In the genomic region with DNA sequence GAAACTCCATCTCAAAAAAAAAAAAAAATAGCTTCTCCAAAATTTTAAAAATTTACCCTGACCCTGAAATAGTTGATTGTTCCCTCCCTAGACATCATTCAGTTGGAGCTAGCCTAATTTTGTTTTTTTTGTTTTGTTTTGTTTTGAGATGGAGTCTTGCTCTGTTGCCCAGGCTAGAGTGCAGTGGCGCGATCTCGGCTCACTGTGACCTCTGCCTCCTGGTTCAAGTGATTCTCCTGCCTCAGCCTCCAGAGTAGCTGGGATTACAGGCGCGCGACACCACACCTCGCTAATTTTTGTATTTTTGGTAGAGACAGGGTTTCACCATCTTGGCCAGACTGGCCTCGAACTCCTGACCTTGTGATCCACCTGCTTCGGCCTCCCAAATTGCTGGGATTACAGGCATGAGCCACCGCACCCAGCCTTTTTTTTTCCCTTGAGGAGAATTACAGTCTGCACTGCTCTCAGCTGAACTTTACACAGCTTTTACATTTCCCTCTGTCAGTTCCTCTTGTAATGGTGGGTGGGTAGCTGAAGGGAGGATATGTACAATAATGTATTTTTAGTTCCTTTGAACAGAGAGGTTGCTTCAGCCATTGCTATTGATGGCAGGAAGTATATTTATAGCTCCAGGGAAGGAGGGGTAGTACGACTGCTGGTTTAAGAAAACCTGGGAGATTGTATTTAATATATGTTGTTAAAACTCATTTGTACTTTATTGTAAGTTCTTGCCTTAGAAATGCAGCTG, we compare ENCODE assay signal across 10 cellular contexts. TPM values are rescaled to one million over a fixed set of nuclear protein-coding genes. Genes with fewer than 3 reads are reported as not detected.
DNase-seq lines count a peak whose midpoint lies in the region; ATAC-seq and TF ChIP-seq lines count a peak whose summit lies in the region.
"Had no signal": no experiment of that assay in that cellular context is flagged by ENCODE, and none has a peak within 500 bp of the region (broad histone marks: within the 10 kb centered on the region; RNA-seq: fewer than 3 reads in every experiment).

No MANE protein-coding gene starts in this region.

- no peaks in the 10 kb centered on the region for H3K36me3 ChIP-seq in CD8-positive, alpha-beta T cell (ENCODE audit: insufficient read depth, low read length)
- no peaks in the 10 kb centered on the region for H3K36me3 ChIP-seq in SK-N-MC (ENCODE audit: insufficient read depth, low read length)
- no peaks in the 10 kb centered on the region for H3K36me3 ChIP-seq in left lung
- no peaks in the 10 kb centered on the region for H3K36me3 ChIP-seq in Karpas-422 (ENCODE audit: insufficient read depth, low read length)

- intact Hi-C loops in CD8-positive, alpha-beta T cell (cut with DNase I, micrococcal nuclease): no loop called here
- intact Hi-C loops in left lung (cut with DNase I): no loop called here

- peaks cover 2% of the 10 kb centered on the region; the same call in 1 of the 2 replicates for H4K20me1 ChIP-seq in Karpas-422 (ENCODE audit: insufficient read depth, low read depth, low read length)

- no peak for TF ChIP-seq CTCF in CD8-positive, alpha-beta T cell (IDR thresholded peaks at IDR 0.05)
- TF ChIP-seq CTCF in GM20000 (IDR thresholded peaks at IDR 0.05; ENCODE audit: extremely low read depth, missing control alignments): no peak
- no peak for TF ChIP-seq CTCF in left lung (IDR thresholded peaks at IDR 0.05)

- no peaks in the 10 kb centered on the region for H3K9me3 Mint-ChIP-seq in CD8-positive, alpha-beta T cell

- peak overlapping the region; percentile 9 for H3K27ac Mint-ChIP-seq in CD8-positive, alpha-beta T cell

- peaks cover 24% of the 10 kb centered on the region for H3K4me1 ChIP-seq in CD8-positive, alpha-beta T cell (ENCODE audit: insufficient read depth, low read length)
- H3K4me1 ChIP-seq in left lung: peaks cover 0 to 26% of the 10 kb centered on the region in 2 donors
- peaks cover 10% of the 10 kb centered on the region for H3K4me1 ChIP-seq in Karpas-422 (ENCODE audit: low read length)

- ATAC-seq in CD8-positive, alpha-beta T cell: peak; percentile 44
- ATAC-seq in left lung (peak; percentile 69), GM18519 (IDR thresholded peaks at IDR 0.05; ENCODE audit: low FRiP score, unreplicated experiment) (no peak)
- ATAC-seq: PC-3 had no signal

- no peak overlapping the region for H3K4me3 ChIP-seq in CD8-positive, alpha-beta T cell (ENCODE audit: low read depth, low read length)
- H3K4me3 ChIP-seq in SK-N-MC (no peak overlapping the region), left lung (no peak overlapping the region), Karpas-422 (ENCODE audit: low read length) (no peak overlapping the region)

- H2AFZ ChIP-seq in Karpas-422 (ENCODE audit: low read length): no peak overlapping the region

- H3K9ac ChIP-seq in SK-N-MC (ENCODE audit: insufficient read length) (no peak overlapping the region), Karpas-422 (ENCODE audit: low read length) (no peak overlapping the region)

- peaks cover 9% of the 10 kb centered on the region for H3K36me3 Mint-ChIP-seq in CD8-positive, alpha-beta T cell

- H3K79me2 ChIP-seq in Karpas-422 (ENCODE audit: low read length): peaks cover 97% of the 10 kb centered on the region

- no peaks in the 10 kb centered on the region for H3K9me2 ChIP-seq in Karpas-422 (replicated peaks; ENCODE audit: insufficient read depth, low read length)

- CTCF ChIA-PET in CD8-positive, alpha-beta T cell (lab: Charles Lee): interaction anchor here (0.6 to 1.7 kb wide), 2 partner anchors 9 to 28 kb away, joined by 4 to 6 read pairs; a partner anchor contains a TSS

- POLR2A ChIA-PET in CD8-positive, alpha-beta T cell (lab: Charles Lee): interaction anchor here (0.7 to 1.9 kb wide), 3 partner anchors 12 to 26 kb away, joined by 3 to 5 read pairs (median 3); no protein-coding TSS in a partner anchor

- peaks cover 61% of the 10 kb centered on the region for H3K4me1 Mint-ChIP-seq in CD8-positive, alpha-beta T cell (ENCODE audit: low read depth)

- peak overlapping the region; percentile 42 for H3K4me3 Mint-ChIP-seq in CD8-positive, alpha-beta T cell

- no peak for DNase-seq in CD8-positive, alpha-beta T cell
- DNase-seq in GM20000 (ENCODE audit: low spot score): peak; percentile 35
- no peak for DNase-seq in SK-N-MC (ENCODE audit: low read depth, low spot score)
- no peak for DNase-seq in left lung
- no peak for DNase-seq in HT-29 (ENCODE audit: low spot score)
- no peak for DNase-seq in Karpas-422
- DNase-seq in occipital lobe (lab: John Stamatoyannopoulos, UW): no peak
- DNase-seq: DMS 273 treated with DMSO at 0.1 percent for 48 hours, PC-3 had no signal

- H3K4me2 ChIP-seq in Karpas-422 (ENCODE audit: low read depth, low read length, poor library complexity, severe bottlenecking): no peak overlapping the region

- H3K27me3 Mint-ChIP-seq in CD8-positive, alpha-beta T cell (ENCODE audit: low read depth): no peaks in the 10 kb centered on the region

- no peaks in the 10 kb centered on the region for H3K9me3 ChIP-seq in CD8-positive, alpha-beta T cell (ENCODE audit: low read length)
- no peaks in the 10 kb centered on the region for H3K9me3 ChIP-seq in SK-N-MC (ENCODE audit: low read depth, low read length)
- H3K9me3 ChIP-seq in left lung: no peaks in the 10 kb centered on the region
- no peaks in the 10 kb centered on the region for H3K9me3 ChIP-seq in Karpas-422 (ENCODE audit: low read length)

- H3K27ac ChIP-seq in CD8-positive, alpha-beta T cell (ENCODE audit: low read depth, low read length): no peak overlapping the region
- H3K27ac ChIP-seq in SK-N-MC (0 out of 2 replicates have a peak overlapping the region, but pooled peaks have one; percentile 48), left lung (no peak overlapping the region), Karpas-422 (ENCODE audit: low read length) (no peak overlapping the region)

- no peaks in the 10 kb centered on the region for H3K27me3 ChIP-seq in CD8-positive, alpha-beta T cell (ENCODE audit: insufficient read depth, low read length)
- H3K27me3 ChIP-seq in left lung: no peaks in the 10 kb centered on the region
- H3K27me3 ChIP-seq in Karpas-422 (ENCODE audit: low read length): no peaks in the 10 kb centered on the region

RNA-seq across cellular contexts. Expression of a gene that starts 27.7 kb away (rescaled TPM):
- total RNA-seq in CD8-positive, alpha-beta T cell: 10 to 100 TPM; 68.2 to 71.9 TPM
- total RNA-seq in left lung (10 to 100 TPM; 51.0 to 54.0 TPM), occipital lobe (216 TPM)
- total RNA-seq in HT-29 (2014; rRNA removed; shearing (Covaris generic)): 16.3 and 17.6 TPM in 2 replicates
- 45.2 and 58.4 TPM in 2 replicates for total RNA-seq in Karpas-422 (2014; rRNA removed; shearing (Covaris generic); ENCODE audit: low replicate concordance)
